Comparison of ENCODE assay signal across 20 cellular contexts in genomic region chr14:65810326-65810725, GRCh38.
"Had no signal": no experiment of that assay in that cellular context is flagged by ENCODE, and none has a peak within 500 bp of the region (broad histone marks: within the 10 kb centered on the region; RNA-seq: fewer than 3 reads in every experiment).

No MANE protein-coding gene starts in this region.

- H3K27me3 Mint-ChIP-seq: activated naive CD8-positive, alpha-beta T cell; dendritic cell treated with granulocyte-macrophage colony-stimulating factor and Interleukin-4, amounts not matched to agents 40 ng/mL and 50 ng/mL, for 4 days; effector memory CD8-positive, alpha-beta T cell; stimulated activated memory B cell treated with anti-CD40 and anti-IgM and Interleukin-4, amounts not matched to agents 10 μg/mL and 1 μg/mL and 100 μg/mL, for 72 hours had no signal

- H3K4me3 Mint-ChIP-seq: activated naive CD8-positive, alpha-beta T cell; activated T-helper 1 cell treated with anti-CD3 and anti-CD28 coated beads, Interleukin-12 subunit alpha, Interleukin-12 subunit beta, Interleukin-2, Interleukin-4 antibody, amounts not matched to agents 30 ng/mL and 10 ng/mL and 1 ng/mL, durations not matched to agents 14 hours and 24 hours and 36 hours; dendritic cell treated with granulocyte-macrophage colony-stimulating factor and Interleukin-4, amounts not matched to agents 40 ng/mL and 50 ng/mL, for 4 days; effector memory CD8-positive, alpha-beta T cell; stimulated activated memory B cell treated with anti-CD40 and anti-IgM and Interleukin-4, amounts not matched to agents 10 μg/mL and 1 μg/mL and 100 μg/mL, for 72 hours had no signal

- H3K9me3 Mint-ChIP-seq: dendritic cell treated with granulocyte-macrophage colony-stimulating factor and Interleukin-4, amounts not matched to agents 40 ng/mL and 50 ng/mL, for 4 days; effector memory CD8-positive, alpha-beta T cell had no signal

- FAIRE-seq: keratinocyte had no signal

- DNase-seq: activated CD4-positive, alpha-beta T cell treated with anti-CD3 and anti-CD28 coated beads, Interleukin-2, amount 50 U/mL, for 4 hours; activated T-cell treated with anti-CD3 and anti-CD28 coated beads for 4 hours; amniotic stem cell; effector memory CD8-positive, alpha-beta T cell; foreskin melanocyte; left lung; midbrain; ovary; stimulated activated CD4-positive, alpha-beta T cell treated with anti-CD3 and anti-CD28 coated beads, Interleukin-4, amount 100 ng/mL, for 4 hours; T-helper 2 cell; upper lobe of right lung had no signal

- H3K27ac Mint-ChIP-seq: activated naive CD8-positive, alpha-beta T cell; activated T-helper 1 cell treated with anti-CD3 and anti-CD28 coated beads, Interleukin-12 subunit alpha, Interleukin-12 subunit beta, Interleukin-2, Interleukin-4 antibody, amounts not matched to agents 30 ng/mL and 10 ng/mL and 1 ng/mL, durations not matched to agents 14 hours and 24 hours and 36 hours; dendritic cell treated with granulocyte-macrophage colony-stimulating factor and Interleukin-4, amounts not matched to agents 40 ng/mL and 50 ng/mL, for 4 days; effector memory CD8-positive, alpha-beta T cell; stimulated activated memory B cell treated with anti-CD40 and anti-IgM and Interleukin-4, amounts not matched to agents 10 μg/mL and 1 μg/mL and 100 μg/mL, for 72 hours had no signal

- ATAC-seq: effector memory CD8-positive, alpha-beta T cell; left lung; sciatic nerve; stimulated activated memory B cell treated with anti-CD40 and anti-IgM and Interleukin-4, amounts not matched to agents 10 μg/mL and 1 μg/mL and 100 μg/mL, for 72 hours; upper lobe of right lung had no signal

- H3K36me3 ChIP-seq: cardiac muscle cell, left lung, ovary, thoracic aorta, upper lobe of right lung had no signal

- H3K27me3 ChIP-seq: cardiac muscle cell, left lung, ovary, upper lobe of right lung had no signal

- H3K4me3 ChIP-seq: cardiac muscle cell, left lung, ovary, smooth muscle cell, thoracic aorta, upper lobe of right lung had no signal

- H3K36me3 Mint-ChIP-seq: activated naive CD8-positive, alpha-beta T cell; stimulated activated memory B cell treated with anti-CD40 and anti-IgM and Interleukin-4, amounts not matched to agents 10 μg/mL and 1 μg/mL and 100 μg/mL, for 72 hours had no signal

- H3K4me1 Mint-ChIP-seq: stimulated activated memory B cell treated with anti-CD40 and anti-IgM and Interleukin-4, amounts not matched to agents 10 μg/mL and 1 μg/mL and 100 μg/mL, for 72 hours had no signal
